Comparison of ENCODE assay signal across 10 cellular contexts in genomic region chr6:34514593-34515472, GRCh38. TPM values are rescaled to one million over a fixed set of nuclear protein-coding genes. Genes with fewer than 3 reads are reported as not detected.
DNase-seq lines count a peak whose midpoint lies in the region; ATAC-seq, FAIRE-seq and TF ChIP-seq lines count a peak whose summit lies in the region.
"Had no signal": no experiment of that assay in that cellular context is flagged by ENCODE, and none has a peak within 500 bp of the region (broad histone marks: within the 10 kb centered on the region; RNA-seq: fewer than 3 reads in every experiment).

No MANE protein-coding gene starts in this region.

- BruUV-seq in K562 (replicated peaks; lab: Mats Ljungman, UMichigan), result no TSS peak

- TF ChIP-seq POLR2A in K562 (conservative IDR thresholded peaks at IDR 0.05), result no peak

- H3K36me3 ChIP-seq in K562 (ENCODE audit: control insufficient read depth, insufficient read depth, low read length) (no peaks in the 10 kb centered on the region), iPS-15b (ENCODE audit: control insufficient read depth, insufficient read depth, low read length) (no peaks in the 10 kb centered on the region)

- in situ Hi-C loops in K562 (cut with MboI), result no loop called here

- DNase-seq in NCI-H1417 (lab: John Stamatoyannopoulos, UW), result peak in 2 of 3 experiments; percentile 43 to 78
- DNase-seq in NCI-H1417 treated with DMSO at 0.1 percent for 48 hours (lab: John Stamatoyannopoulos, UW), result no peak
- peak; percentile 81 to 88 (median 84) for DNase-seq in K562 (ENCODE audit: extremely low read depth in 1 of 4, low spot score in 3 of 4)
- peak; percentile 40 for DNase-seq in skeletal muscle cell (ENCODE audit: low read depth)
- DNase-seq in Kasumi-1 (lab: John Stamatoyannopoulos, UW), result no peak

- no peaks in the 10 kb centered on the region for H3K79me2 ChIP-seq in K562 (ENCODE audit: control insufficient read depth, insufficient read depth, low read length)

- WGBS in K562 (ENCODE audit: insufficient coverage, low coverage, missing lambda C conversion rate), result 43% methylated on average over 33 of the region's 34 CpGs

- no peak overlapping the region for H3K4me2 ChIP-seq in K562 (ENCODE audit: insufficient read depth, low read length)

- CTCF ChIA-PET in K562 (lab: Yijun Ruan, JAX; ENCODE audit: low intra/inter-chr PET ratio), result interaction anchor here (1.2 to 1.3 kb wide), 2 partner anchors 266 to 319 kb away, joined by 6 to 7 read pairs; partner anchors contain the start of gene SMIM29

- H3K9ac ChIP-seq in K562 (ENCODE audit: insufficient read depth in 1 of 2, low read depth in 2 of 2, low read length in 2 of 2), result peak overlapping the region in 1 of 2 experiments; percentile 56; a peak in 2 of 4 replicates
- no peak overlapping the region for H3K9ac ChIP-seq in iPS-15b (ENCODE audit: low read depth, low read length)

- intact Hi-C loops in K562 (cut with micrococcal nuclease), result no loop called here

- H3K4me1 ChIP-seq in K562 (replicated peaks in 1 of 2; ENCODE audit: control insufficient read depth in 2 of 2, insufficient read depth in 2 of 2, low read length in 2 of 2), result peaks cover 20 to 46% of the 10 kb centered on the region in 2 experiments; a peak in 4 of 5 replicates
- peaks cover 3% of the 10 kb centered on the region for H3K4me1 ChIP-seq in iPS-15b (ENCODE audit: control insufficient read depth, insufficient read depth, low read length)

- H3K27me3 ChIP-seq in K562 (ENCODE audit: control insufficient read depth in 2 of 2, insufficient read depth in 2 of 2, low read length in 2 of 2) (no peaks in the 10 kb centered on the region), iPS-15b (ENCODE audit: control insufficient read depth, insufficient read depth, low read length) (no peaks in the 10 kb centered on the region)

- no peaks in the 10 kb centered on the region for H4K20me1 ChIP-seq in K562 (replicated peaks; ENCODE audit: control insufficient read depth, insufficient read depth, low read length)

- ATAC-seq in K562, result peak; percentile 80
- ATAC-seq in GM21717 (IDR thresholded peaks at IDR 0.05; ENCODE audit: unreplicated experiment), result no peak
- ATAC-seq in HG03196 (IDR thresholded peaks at IDR 0.05; ENCODE audit: unreplicated experiment), result no peak

- no peak overlapping the region for H3K27ac ChIP-seq in K562 (ENCODE audit: extremely low read depth, low read depth, low read length)

- POLR2A ChIA-PET in K562 (lab: Yijun Ruan, JAX), result interaction anchor here (0.5 to 1.6 kb wide), 7 partner anchors 8 to 683 kb away, joined by 3 to 5 read pairs (median 4); no protein-coding TSS in a partner anchor

- H3K9me1 ChIP-seq in K562 (ENCODE audit: control insufficient read depth, insufficient read depth, low read length), result peaks cover 4% of the 10 kb centered on the region

- FAIRE-seq in K562 (lab: Jason Lieb, UNC), result peak; percentile 58
- FAIRE-seq: A204.1, keratinocyte had no signal

- peak; percentile 54 to 65 (median 64) for TF ChIP-seq CTCF in K562 (IDR thresholded peaks at IDR 0.05 in 2 of 3, conservative IDR thresholded peaks at IDR 0.05 in 1 of 3; ENCODE audit: insufficient read depth in 2 of 3, low read depth in 1 of 3, low read length in 3 of 3)

- H3K4me3 ChIP-seq in K562 (no peak overlapping the region), iPS-15b (ENCODE audit: low read depth, low read length) (peak overlapping the region; percentile 72), skeletal muscle cell (ENCODE audit: low read depth, low read length) (no peak overlapping the region)

- TF ChIP-seq RAD21 in K562 (CRISPR knock-in tag; conservative IDR thresholded peaks at IDR 0.05 in 1 of 2, IDR thresholded peaks at IDR 0.05 in 1 of 2), result peak; percentile 41 to 60

- 0 out of 2 replicates have a peak overlapping the region, but pooled peaks have one; percentile 28 for H2AFZ ChIP-seq in K562 (ENCODE audit: low read depth, low read length)

- no peaks in the 10 kb centered on the region for H3K9me3 ChIP-seq in K562 (replicated peaks; ENCODE audit: control insufficient read depth, insufficient read depth, low read depth, low read length)
- no peaks in the 10 kb centered on the region for H3K9me3 ChIP-seq in iPS-15b (ENCODE audit: control insufficient read depth, insufficient read depth, low read length)

- no peak for TF ChIP-seq EP300 in K562 (IDR thresholded peaks at IDR 0.05; ENCODE audit: low read length)

TF ChIP-seq in K562, 482 proteins besides CTCF, POLR2A, EP300 and RAD21 (continues in another document):
- TF ChIP-seq ATF3 (IDR thresholded peaks at IDR 0.05) (no peak), ATF3 (CRISPR knock-in tag; conservative IDR thresholded peaks at IDR 0.05) (no peak), KDM5B (IDR thresholded peaks at IDR 0.05; ENCODE audit: insufficient replicate concordance, low read depth, low read length) (no peak), ZBTB7A (IDR thresholded peaks at IDR 0.05; ENCODE audit: borderline replicate concordance, control insufficient read depth, low read depth, low read length) (peak; percentile 44; the same call in 1 of the 2 replicates), CTCFL (IDR thresholded peaks at IDR 0.05; ENCODE audit: borderline replicate concordance, insufficient read depth, low read depth, low read length, poor library complexity, severe bottlenecking) (no peak), NRF1 (conservative IDR thresholded peaks at IDR 0.05 in 1 of 2, IDR thresholded peaks at IDR 0.05 in 1 of 2) (0 out of 4 replicates have a peak, but pooled peaks of 1 of the 2 experiments have one; percentile 13), ZBED1 (IDR thresholded peaks at IDR 0.05) (peak; percentile 25; the same call in 1 of the 2 replicates), SMC3 (conservative IDR thresholded peaks at IDR 0.05; ENCODE audit: insufficient read depth, low read depth, low read length) (peak; percentile 48), OTX1 (CRISPR knock-in tag; IDR thresholded peaks at IDR 0.05) (no peak), HLTF (IDR thresholded peaks at IDR 0.05) (no peak)

RNA-seq across cellular contexts. Expression of gene SPDEF, which starts 41.3 kb away (rescaled TPM):
- total RNA-seq in K562 (2011; cell fraction: chromatin; rRNA removed; ENCODE audit: low replicate concordance), result not detected in 2 replicates
- 0.13 TPM in 1 of 2 replicates, not detected in the other for total RNA-seq in K562 (2011; cell fraction: nucleolus; rRNA removed)
- 0.29 TPM in 1 of 2 replicates, not detected in the other for total RNA-seq in K562 (2011; cell fraction: nucleoplasm; rRNA removed)
- total RNA-seq in K562 (2014; rRNA removed), result 0.08 TPM in 1 of 2 replicates, not detected in the other
- not detected in 2 replicates for total RNA-seq in K562 (2014; rRNA removed; fragmentation: Illumina TruSeq; extraction: Trizol)
- total RNA-seq in K562 (2015; rRNA removed; fragmentation: Illumina TruSeq; extraction: Trizol), result 0.11 and 0.15 TPM in 2 replicates
- 0.11 and 0.16 TPM in 2 replicates for total RNA-seq in K562 (2021)
- polyA plus RNA-seq in K562 (2011; rRNA removed), result 0.04 and 0.08 TPM in 2 replicates
- 0.13 and 0.16 TPM in 2 replicates for polyA plus RNA-seq in K562 (2011; cell fraction: cytosol; rRNA removed)
- 0.23 and 0.35 TPM in 2 replicates for polyA plus RNA-seq in K562 (2011; cell fraction: nucleus; rRNA removed)
- polyA plus RNA-seq in K562 (2012), result 0.05 TPM in 1 of 2 replicates, not detected in the other
- 0.10 TPM in 1 of 2 replicates, not detected in the other for polyA plus RNA-seq in K562 (2014; fragmentation: Illumina TruSeq; extraction: Trizol)
- polyA plus RNA-seq in K562 (2014; fragmentation: Nextera tagmentation; extraction: Ambion mirVana), result not detected
- polyA plus RNA-seq in K562 (2014; rRNA removed), result 0.08 and 0.12 TPM in 2 replicates
- not detected in 2 replicates for polyA minus RNA-seq in K562 (2011; rRNA and poly(A)+ RNA removed)
- not detected in 2 replicates for polyA minus RNA-seq in K562 (2011; cell fraction: cytosol; rRNA and poly(A)+ RNA removed)
- not detected in 2 replicates for polyA minus RNA-seq in K562 (2011; cell fraction: nucleus; rRNA and poly(A)+ RNA removed)

RNA-seq across cellular contexts. Expression of gene PACSIN1, which starts 49.0 kb away (rescaled TPM):
- total RNA-seq in K562 (2011; cell fraction: chromatin; rRNA removed; ENCODE audit: low replicate concordance), result 1.5 and 2.1 TPM in 2 replicates
- 1.2 and 1.3 TPM in 2 replicates for total RNA-seq in K562 (2011; cell fraction: nucleolus; rRNA removed)
- 0.99 and 1.1 TPM in 2 replicates for total RNA-seq in K562 (2011; cell fraction: nucleoplasm; rRNA removed)
- total RNA-seq in K562 (2014; rRNA removed) (0.41 and 0.45 TPM in 2 replicates), K562 (2014; rRNA removed; fragmentation: Illumina TruSeq; extraction: Trizol) (0.10 and 0.29 TPM in 2 replicates), K562 (2015; rRNA removed; fragmentation: Illumina TruSeq; extraction: Trizol) (0.22 and 0.23 TPM in 2 replicates), K562 (2021) (0.98 and 1.7 TPM in 2 replicates)
- polyA plus RNA-seq in K562 (2011; rRNA removed) (1.1 and 1.4 TPM in 2 replicates), K562 (2014; fragmentation: Illumina TruSeq; extraction: Trizol) (0.79 and 1.4 TPM in 2 replicates), K562 (2014; fragmentation: Nextera tagmentation; extraction: Ambion mirVana) (under 1 TPM; 0.01 to 0.03 TPM), K562 (2014; rRNA removed) (0.98 and 1.2 TPM in 2 replicates)
- polyA plus RNA-seq in K562 (2011; cell fraction: cytosol; rRNA removed), result 1.2 and 1.6 TPM in 2 replicates
- polyA plus RNA-seq in K562 (2011; cell fraction: nucleus; rRNA removed), result 2.2 and 3.4 TPM in 2 replicates
- 0.90 and 1.2 TPM in 2 replicates for polyA plus RNA-seq in K562 (2012)
- 0.98 and 1.1 TPM in 2 replicates for polyA minus RNA-seq in K562 (2011; rRNA and poly(A)+ RNA removed)
- 0.95 and 1.7 TPM in 2 replicates for polyA minus RNA-seq in K562 (2011; cell fraction: cytosol; rRNA and poly(A)+ RNA removed)
- 0.67 and 1.9 TPM in 2 replicates for polyA minus RNA-seq in K562 (2011; cell fraction: nucleus; rRNA and poly(A)+ RNA removed)
- polyA plus RNA-seq: keratinocyte had no signal

Comparison
In these comparisons a context has a peak if more than half of its experiments do, and no peak if none do; other contexts are left out.
1. DNase-seq: peak in NCI-H1417 (2 of 3), K562 (4 of 4) and skeletal muscle cell (single experiment); none in NCI-H1417 treated with DMSO at 0.1 percent for 48 hours (single experiment) and Kasumi-1 (0 of 2).